Comparison of ENCODE assay signal across 9 cellular contexts in the genomic region with DNA sequence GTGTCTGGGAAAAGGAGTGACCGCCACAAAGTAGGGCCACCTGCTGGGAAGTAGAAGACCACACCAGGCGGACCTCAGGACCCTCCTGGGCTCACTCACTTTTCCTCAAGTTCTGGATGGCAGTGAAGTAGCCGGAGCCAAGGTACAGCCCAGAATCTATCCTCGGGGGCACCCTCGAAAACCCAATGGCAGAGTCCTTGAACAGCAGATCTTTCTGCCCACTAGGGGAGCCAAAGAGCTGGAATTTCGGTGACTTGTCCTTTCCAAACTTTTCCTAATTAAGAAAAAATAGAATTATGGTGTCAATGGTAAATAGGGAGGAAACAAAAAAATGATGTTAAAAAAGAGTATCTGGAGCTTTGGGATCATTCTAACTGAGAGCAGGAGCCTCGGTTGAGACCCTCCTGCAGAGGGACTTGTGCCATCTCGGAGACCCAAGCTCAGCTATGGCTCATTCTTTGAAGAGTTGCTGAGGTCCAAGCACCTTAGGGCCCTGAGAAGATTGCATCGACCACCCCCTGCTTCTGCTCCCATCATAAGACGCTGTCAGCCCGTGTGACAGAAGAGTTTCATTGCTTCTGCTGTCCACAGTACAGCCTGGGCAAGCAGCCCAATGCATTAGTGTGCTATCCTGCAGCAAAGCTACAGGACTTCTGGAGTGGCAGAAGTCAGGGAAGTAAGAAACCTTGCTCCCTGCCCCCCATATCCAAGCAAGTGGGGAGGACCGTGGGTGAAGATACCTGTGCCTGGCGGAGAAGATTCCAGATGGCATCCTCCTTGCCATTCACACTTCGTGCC. TPM values are rescaled to one million over a fixed set of nuclear protein-coding genes. Genes with fewer than 3 reads are reported as not detected.
DNase-seq lines count a peak whose midpoint lies in the region; ATAC-seq and TF ChIP-seq lines count a peak whose summit lies in the region.
"Had no signal": no experiment of that assay in that cellular context is flagged by ENCODE, and none has a peak within 500 bp of the region (broad histone marks: within the 10 kb centered on the region; RNA-seq: fewer than 3 reads in every experiment).

No MANE protein-coding gene starts in this region.

- H3K27ac Mint-ChIP-seq in mesothelial cell of epicardium (no peak overlapping the region), immature natural killer cell (no peak overlapping the region)

- H3K27me3 Mint-ChIP-seq in mesothelial cell of epicardium (ENCODE audit: low read depth) (peaks cover 36% of the 10 kb centered on the region), immature natural killer cell (ENCODE audit: low read depth in 3 of 3) (peaks cover 0 to 12% (median 3%) of the 10 kb centered on the region in 3 donors)

- no peaks in the 10 kb centered on the region for H3K9me3 Mint-ChIP-seq in mesothelial cell of epicardium
- no peaks in the 10 kb centered on the region for H3K9me3 Mint-ChIP-seq in immature natural killer cell

- no peak for ATAC-seq in HG03520 (IDR thresholded peaks at IDR 0.05; ENCODE audit: unreplicated experiment)

- DNase-seq in COLO829 (ENCODE audit: low spot score) (peak; percentile 54), HL-60 (ENCODE audit: low read depth in 1 of 2, low spot score in 1 of 2) (no peak), brain microvascular endothelial cell (no peak), mesothelial cell of epicardium (ENCODE audit: low spot score in 2 of 2, unreplicated experiment in 2 of 2) (no peak), amniotic stem cell (lab: John Stamatoyannopoulos, UW) (no peak), immature natural killer cell (no peak), NCI-H1417 treated with DMSO at 0.1 percent for 48 hours (lab: John Stamatoyannopoulos, UW) (no peak)

- H3K4me1 Mint-ChIP-seq in mesothelial cell of epicardium (no peaks in the 10 kb centered on the region), immature natural killer cell (no peaks in the 10 kb centered on the region)

- H3K36me3 Mint-ChIP-seq in mesothelial cell of epicardium (no peaks in the 10 kb centered on the region), immature natural killer cell (no peaks in the 10 kb centered on the region)

- in situ Hi-C loops in brain microvascular endothelial cell (cut with HindIII; ENCODE audit: low pct_ligation_motif_present, low sequenced_read_pairs), result no loop called here

- no peak overlapping the region for H3K4me3 ChIP-seq in HL-60 (replicated peaks; ENCODE audit: insufficient read depth, low read length)
- H3K4me3 ChIP-seq in brain microvascular endothelial cell (ENCODE audit: low read depth, low read length), result no peak overlapping the region

- TF ChIP-seq CTCF in HL-60 (IDR thresholded peaks at IDR 0.05; ENCODE audit: insufficient read depth, low read length) (peak; percentile 30), brain microvascular endothelial cell (IDR thresholded peaks at IDR 0.05; ENCODE audit: low read depth, low read length, missing control alignments) (peak; percentile 83), mesothelial cell of epicardium (IDR thresholded peaks at IDR 0.05; ENCODE audit: unreplicated experiment) (peak; percentile 75)

- H3K27ac ChIP-seq in HL-60 (replicated peaks), result no peak overlapping the region
- no peak overlapping the region for H3K27ac ChIP-seq in brain microvascular endothelial cell

- no peak overlapping the region for H3K4me3 Mint-ChIP-seq in mesothelial cell of epicardium
- H3K4me3 Mint-ChIP-seq in immature natural killer cell, result no peak overlapping the region

- no peaks in the 10 kb centered on the region for H3K36me3 ChIP-seq in brain microvascular endothelial cell (replicated peaks)

- H3K27me3 ChIP-seq in HL-60 (ENCODE audit: insufficient read depth, poor library complexity, severe bottlenecking), result no peaks in the 10 kb centered on the region
- peaks cover 21% of the 10 kb centered on the region for H3K27me3 ChIP-seq in brain microvascular endothelial cell (replicated peaks)

RNA-seq across cellular contexts. Expression of a gene that starts 14.8 kb away (rescaled TPM):
- total RNA-seq in mesothelial cell of epicardium, result not detected in 3 replicates
- not detected for polyA plus RNA-seq in immature natural killer cell

RNA-seq across cellular contexts. Expression of a gene that starts 42.9 kb away (rescaled TPM):
- not detected in 3 replicates for total RNA-seq in mesothelial cell of epicardium
- 1 to 10 TPM; 1.3 to 2.0 (median 1.4) TPM for polyA plus RNA-seq in immature natural killer cell

RNA-seq across cellular contexts. Expression of a gene that starts 47.8 kb away (rescaled TPM):
- total RNA-seq in mesothelial cell of epicardium, result not detected in 3 replicates
- polyA plus RNA-seq in immature natural killer cell, result not detected
- total RNA-seq: HT1080 had no signal

Comparison
In these comparisons a context has a peak if more than half of its experiments do, and no peak if none do; other contexts are left out.
1. CTCF ChIP-seq: peak in every context shown above with its lines; median percentile 83 in brain microvascular endothelial cell; 75 in mesothelial cell of epicardium; 30 in HL-60.